8 cellular contexts compared by ENCODE assay signal in the genomic region with DNA sequence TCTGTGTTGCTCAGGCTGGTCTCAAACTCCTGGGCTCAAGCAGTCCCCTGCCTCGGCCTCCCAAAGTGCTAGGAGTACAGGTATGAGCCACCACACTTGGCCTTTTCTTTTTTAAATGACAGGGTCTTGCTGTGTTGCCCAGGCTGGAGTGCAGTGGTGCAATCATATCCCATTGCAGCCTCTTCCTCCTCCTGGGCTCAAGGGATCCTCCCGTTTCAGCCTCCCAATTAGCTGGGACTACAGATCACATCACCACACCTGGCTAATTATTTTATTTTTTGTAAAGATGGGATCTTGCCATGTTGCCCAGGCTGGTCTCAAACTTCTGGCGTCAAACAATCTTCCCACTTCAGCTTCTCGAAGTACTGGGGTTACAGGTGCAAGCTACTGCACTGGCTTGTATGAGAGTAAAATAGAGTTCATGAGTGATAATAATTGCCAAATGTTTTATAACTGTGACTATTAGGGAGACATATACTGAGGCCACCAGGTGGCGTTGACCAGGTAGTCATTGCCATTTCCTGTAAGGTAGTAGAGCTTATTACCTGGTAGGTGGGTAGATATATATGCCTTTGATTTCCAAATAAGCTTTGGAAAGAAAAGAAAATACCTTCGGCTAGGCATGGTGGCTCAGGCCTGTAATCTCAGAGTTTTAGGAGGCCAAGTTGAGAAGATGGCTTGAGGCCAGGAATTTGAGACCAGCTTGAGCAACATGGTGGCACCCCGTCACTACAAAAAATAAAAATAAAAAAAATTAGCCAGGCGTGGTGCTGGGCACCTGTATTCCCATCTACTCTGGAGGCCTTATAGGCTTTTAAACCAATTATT. TPM values are rescaled to one million over a fixed set of nuclear protein-coding genes. Genes with fewer than 3 reads are reported as not detected.
A peak's percentile ranks its signal among the peaks of the same experiment; 100 is the strongest.
DNase-seq lines count a peak whose midpoint lies in the region; ATAC-seq and TF ChIP-seq lines count a peak whose summit lies in the region.

No MANE protein-coding gene starts in this region.

- H3K27me3 Mint-ChIP-seq in neural crest cell (ENCODE audit: low read depth), result no peaks in the 10 kb centered on the region

- peaks cover 4% of the 10 kb centered on the region for H3K9me3 Mint-ChIP-seq in neural crest cell

- H3K9me3 ChIP-seq in WERI-Rb-1 (ENCODE audit: severe bottlenecking), result no peaks in the 10 kb centered on the region

- peak; percentile 10 for DNase-seq in NCI-H1105 treated with DMSO at 0.1 percent for 48 hours (lab: John Stamatoyannopoulos, UW)
- DNase-seq in NCI-H1105 (lab: John Stamatoyannopoulos, UW), result no peak
- peak; percentile 28 for DNase-seq in WERI-Rb-1
- DNase-seq in neural crest cell (ENCODE audit: low read depth, low spot score), result no peak
- DNase-seq in HK-2 (ENCODE audit: unreplicated experiment), result no peak
- no peak for DNase-seq in activated gamma-delta T cell treated with Interleukin-2 at 50 U/mL for 16 hours
- no peak for DNase-seq in SHP77 treated with DMSO at 0.1 percent for 48 hours (lab: John Stamatoyannopoulos, UW)

- TF ChIP-seq CTCF in WERI-Rb-1 (IDR thresholded peaks at IDR 0.05; ENCODE audit: low read depth, low read length) (peak; percentile 18; the same call in 1 of the 2 replicates), neural crest cell (conservative IDR thresholded peaks at IDR 0.05) (peak; percentile 45)

- peaks cover 33% of the 10 kb centered on the region for H3K4me1 Mint-ChIP-seq in neural crest cell

- H3K36me3 Mint-ChIP-seq in neural crest cell (ENCODE audit: low read depth), result peaks cover 22% of the 10 kb centered on the region

- ATAC-seq in HG02798 (IDR thresholded peaks at IDR 0.05; ENCODE audit: poor library complexity, unreplicated experiment), result peak; percentile 10

- H3K4me3 ChIP-seq in WERI-Rb-1 (ENCODE audit: low read depth, low read length), result no peak overlapping the region

- H3K27ac ChIP-seq in WERI-Rb-1, result no peak overlapping the region

- no peak overlapping the region for H3K4me3 Mint-ChIP-seq in neural crest cell

- H3K27ac Mint-ChIP-seq in neural crest cell (ENCODE audit: unreplicated experiment), result no peak overlapping the region

- H3K36me3 ChIP-seq in WERI-Rb-1, result peaks cover 16% of the 10 kb centered on the region

- H3K27me3 ChIP-seq in WERI-Rb-1 (ENCODE audit: insufficient read depth, low read depth, severe bottlenecking), result no peaks in the 10 kb centered on the region

RNA-seq across cellular contexts. Expression of a gene that starts 5.4 kb away (rescaled TPM):
- 8.9 and 9.7 TPM in 2 replicates for total RNA-seq in neural crest cell

Comparison
In these comparisons a context has a peak if more than half of its experiments do, and no peak if none do; other contexts are left out.
1. DNase-seq: peak in NCI-H1105 treated with DMSO at 0.1 percent for 48 hours (single experiment) and WERI-Rb-1 (single experiment); none in NCI-H1105 (single experiment), neural crest cell (single experiment), HK-2 (single experiment), activated gamma-delta T cell treated with Interleukin-2 at 50 U/mL for 16 hours (single experiment) and SHP77 treated with DMSO at 0.1 percent for 48 hours (single experiment).